ENCODE assay signal across 1 cellular context in the genomic region with DNA sequence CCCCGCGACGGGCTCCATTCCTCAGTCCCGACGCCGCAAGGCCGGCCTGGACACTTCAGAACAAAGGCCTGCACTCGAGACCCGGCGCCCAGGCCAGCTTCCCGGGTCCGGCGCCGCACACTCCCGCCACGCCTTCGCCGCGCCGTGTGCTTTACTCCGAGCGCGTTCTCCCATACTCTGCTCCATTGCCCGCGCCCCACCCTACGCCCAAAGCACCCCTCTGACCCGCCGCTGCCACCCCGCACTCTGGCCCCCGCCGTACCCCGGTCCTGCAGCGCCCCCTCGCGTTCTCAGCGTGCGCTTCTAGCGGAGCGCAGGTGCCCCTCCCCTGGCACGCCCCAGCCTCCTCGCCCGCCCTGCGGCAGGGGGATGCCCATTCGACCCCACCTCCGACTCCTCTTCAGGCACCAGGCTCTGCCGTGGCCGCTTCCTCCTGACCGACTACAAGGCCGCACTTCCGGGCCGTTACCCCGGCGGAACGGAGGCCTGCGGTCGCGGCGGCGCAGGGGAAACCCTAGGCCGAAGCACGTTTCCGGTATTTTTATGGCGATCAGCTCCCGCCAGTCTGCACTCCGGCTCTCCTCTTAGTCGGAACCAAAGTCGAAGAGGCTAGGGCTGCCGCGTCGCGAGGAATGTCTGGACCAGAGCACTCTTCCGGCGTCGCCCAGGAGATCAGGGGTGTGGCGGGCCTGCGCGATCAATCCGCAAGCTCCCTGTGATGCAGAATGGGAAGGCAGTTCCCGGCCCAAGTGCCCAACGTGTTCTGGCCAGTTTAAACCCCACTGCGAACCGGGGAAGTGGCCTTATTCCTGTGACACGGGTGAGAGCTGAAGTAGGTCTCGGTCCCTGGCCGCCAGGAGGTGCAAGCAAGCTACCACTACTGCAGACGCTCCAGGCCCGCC.
A peak's percentile ranks its signal among the peaks of the same experiment; 100 is the strongest.
TF ChIP-seq lines count a peak whose summit lies in the region.

A gene (minus strand): TSS at position 456 of the 902 bp plus-strand sequence. CDS start 2,137 bp downstream, outside the sequence.

TF ChIP-seq in WTC11, 78 proteins besides CTCF, POLR2A, EP300 and RAD21 (continued from another document and continues in another):
- TF ChIP-seq JAZF1 (CRISPR knock-in tag; IDR thresholded peaks at IDR 0.05) (no peak), ZNF423 (CRISPR knock-in tag; IDR thresholded peaks at IDR 0.05) (no peak), GTF2I (CRISPR knock-in tag; conservative IDR thresholded peaks at IDR 0.05) (no peak; the same call in 1 of the 2 replicates), CBFB (CRISPR knock-in tag; IDR thresholded peaks at IDR 0.05; ENCODE audit: low read depth) (peak; percentile 96; the same call in 1 of the 2 replicates), IRF2 (CRISPR knock-in tag; IDR thresholded peaks at IDR 0.05; ENCODE audit: borderline replicate concordance, low read depth) (no peak), RORB (CRISPR knock-in tag; IDR thresholded peaks at IDR 0.05) (no peak), SMAD4 (CRISPR knock-in tag; IDR thresholded peaks at IDR 0.05) (0 out of 2 replicates have a peak, but pooled peaks have one; percentile 41), SP1 (CRISPR knock-in tag; conservative IDR thresholded peaks at IDR 0.05) (peak; percentile 94), SMAD3 (CRISPR knock-in tag; IDR thresholded peaks at IDR 0.05; ENCODE audit: borderline replicate concordance) (peak; percentile 79), NFE2L1 (CRISPR knock-in tag; IDR thresholded peaks at IDR 0.05) (peak; percentile 96), ZNF263 (CRISPR knock-in tag; IDR thresholded peaks at IDR 0.05; ENCODE audit: low read depth) (0 out of 2 replicates have a peak, but pooled peaks have one; percentile 19), ZNF396 (CRISPR knock-in tag; IDR thresholded peaks at IDR 0.05; ENCODE audit: borderline replicate concordance) (no peak), MXD4 (CRISPR knock-in tag; IDR thresholded peaks at IDR 0.05; ENCODE audit: borderline replicate concordance) (no peak), ESRRA (CRISPR knock-in tag; IDR thresholded peaks at IDR 0.05; ENCODE audit: borderline replicate concordance) (0 out of 2 replicates have a peak, but pooled peaks have one; percentile 14), TEAD1 (CRISPR knock-in tag; IDR thresholded peaks at IDR 0.05) (peak; percentile 88), ZNF138 (CRISPR knock-in tag; conservative IDR thresholded peaks at IDR 0.05) (0 out of 2 replicates have a peak, but pooled peaks have one; percentile 38), ELF4 (CRISPR knock-in tag; IDR thresholded peaks at IDR 0.05; ENCODE audit: low read depth) (no peak), ZNF219 (CRISPR knock-in tag; IDR thresholded peaks at IDR 0.05; ENCODE audit: borderline replicate concordance) (no peak), CREB1 (CRISPR knock-in tag; IDR thresholded peaks at IDR 0.05) (peak; percentile 92; the same call in 1 of the 2 replicates), ZBTB21 (CRISPR knock-in tag; IDR thresholded peaks at IDR 0.05; ENCODE audit: borderline replicate concordance) (peak; percentile 56; the same call in 1 of the 2 replicates), JUN (CRISPR knock-in tag; IDR thresholded peaks at IDR 0.05) (no peak), NFATC4 (CRISPR knock-in tag; IDR thresholded peaks at IDR 0.05) (no peak), FOXP1 (CRISPR knock-in tag; IDR thresholded peaks at IDR 0.05; ENCODE audit: borderline replicate concordance) (peak; percentile 95), GRHL2 (CRISPR knock-in tag; IDR thresholded peaks at IDR 0.05; ENCODE audit: insufficient replicate concordance, severe bottlenecking) (no peak)
- TF ChIP-seq, protein P1, sequence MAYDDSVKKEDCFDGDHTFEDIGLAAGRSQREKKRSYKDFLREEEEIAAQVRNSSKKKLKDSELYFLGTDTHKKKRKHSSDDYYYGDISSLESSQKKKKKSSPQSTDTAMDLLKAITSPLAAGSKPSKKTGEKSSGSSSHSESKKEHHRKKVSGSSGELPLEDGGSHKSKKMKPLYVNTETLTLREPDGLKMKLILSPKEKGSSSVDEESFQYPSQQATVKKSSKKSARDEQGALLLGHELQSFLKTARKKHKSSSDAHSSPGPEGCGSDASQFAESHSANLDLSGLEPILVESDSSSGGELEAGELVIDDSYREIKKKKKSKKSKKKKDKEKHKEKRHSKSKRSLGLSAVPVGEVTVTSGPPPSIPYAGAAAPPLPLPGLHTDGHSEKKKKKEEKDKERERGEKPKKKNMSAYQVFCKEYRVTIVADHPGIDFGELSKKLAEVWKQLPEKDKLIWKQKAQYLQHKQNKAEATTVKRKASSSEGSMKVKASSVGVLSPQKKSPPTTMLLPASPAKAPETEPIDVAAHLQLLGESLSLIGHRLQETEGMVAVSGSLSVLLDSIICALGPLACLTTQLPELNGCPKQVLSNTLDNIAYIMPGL (CRISPR knock-in tag; IDR thresholded peaks at IDR 0.05) = peak; percentile 94
- TF ChIP-seq, protein P2, sequence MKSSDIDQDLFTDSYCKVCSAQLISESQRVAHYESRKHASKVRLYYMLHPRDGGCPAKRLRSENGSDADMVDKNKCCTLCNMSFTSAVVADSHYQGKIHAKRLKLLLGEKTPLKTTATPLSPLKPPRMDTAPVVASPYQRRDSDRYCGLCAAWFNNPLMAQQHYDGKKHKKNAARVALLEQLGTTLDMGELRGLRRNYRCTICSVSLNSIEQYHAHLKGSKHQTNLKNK (CRISPR knock-in tag; IDR thresholded peaks at IDR 0.05) = 0 out of 2 replicates have a peak, but pooled peaks have one; percentile 4
- TF ChIP-seq, protein P3, sequence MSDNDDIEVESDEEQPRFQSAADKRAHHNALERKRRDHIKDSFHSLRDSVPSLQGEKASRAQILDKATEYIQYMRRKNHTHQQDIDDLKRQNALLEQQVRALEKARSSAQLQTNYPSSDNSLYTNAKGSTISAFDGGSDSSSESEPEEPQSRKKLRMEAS (CRISPR knock-in tag; IDR thresholded peaks at IDR 0.05) = peak; percentile 86
- TF ChIP-seq, protein P4, sequence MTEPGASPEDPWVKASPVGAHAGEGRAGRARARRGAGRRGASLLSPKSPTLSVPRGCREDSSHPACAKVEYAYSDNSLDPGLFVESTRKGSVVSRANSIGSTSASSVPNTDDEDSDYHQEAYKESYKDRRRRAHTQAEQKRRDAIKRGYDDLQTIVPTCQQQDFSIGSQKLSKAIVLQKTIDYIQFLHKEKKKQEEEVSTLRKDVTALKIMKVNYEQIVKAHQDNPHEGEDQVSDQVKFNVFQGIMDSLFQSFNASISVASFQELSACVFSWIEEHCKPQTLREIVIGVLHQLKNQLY (CRISPR knock-in tag; IDR thresholded peaks at IDR 0.05) = 0 out of 2 replicates have a peak, but pooled peaks have one; percentile 30
- TF ChIP-seq, protein P5, sequence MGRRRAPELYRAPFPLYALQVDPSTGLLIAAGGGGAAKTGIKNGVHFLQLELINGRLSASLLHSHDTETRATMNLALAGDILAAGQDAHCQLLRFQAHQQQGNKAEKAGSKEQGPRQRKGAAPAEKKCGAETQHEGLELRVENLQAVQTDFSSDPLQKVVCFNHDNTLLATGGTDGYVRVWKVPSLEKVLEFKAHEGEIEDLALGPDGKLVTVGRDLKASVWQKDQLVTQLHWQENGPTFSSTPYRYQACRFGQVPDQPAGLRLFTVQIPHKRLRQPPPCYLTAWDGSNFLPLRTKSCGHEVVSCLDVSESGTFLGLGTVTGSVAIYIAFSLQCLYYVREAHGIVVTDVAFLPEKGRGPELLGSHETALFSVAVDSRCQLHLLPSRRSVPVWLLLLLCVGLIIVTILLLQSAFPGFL (CRISPR knock-in tag; IDR thresholded peaks at IDR 0.05; ENCODE audit: borderline replicate concordance) = no peak
- TF ChIP-seq, protein P6, sequence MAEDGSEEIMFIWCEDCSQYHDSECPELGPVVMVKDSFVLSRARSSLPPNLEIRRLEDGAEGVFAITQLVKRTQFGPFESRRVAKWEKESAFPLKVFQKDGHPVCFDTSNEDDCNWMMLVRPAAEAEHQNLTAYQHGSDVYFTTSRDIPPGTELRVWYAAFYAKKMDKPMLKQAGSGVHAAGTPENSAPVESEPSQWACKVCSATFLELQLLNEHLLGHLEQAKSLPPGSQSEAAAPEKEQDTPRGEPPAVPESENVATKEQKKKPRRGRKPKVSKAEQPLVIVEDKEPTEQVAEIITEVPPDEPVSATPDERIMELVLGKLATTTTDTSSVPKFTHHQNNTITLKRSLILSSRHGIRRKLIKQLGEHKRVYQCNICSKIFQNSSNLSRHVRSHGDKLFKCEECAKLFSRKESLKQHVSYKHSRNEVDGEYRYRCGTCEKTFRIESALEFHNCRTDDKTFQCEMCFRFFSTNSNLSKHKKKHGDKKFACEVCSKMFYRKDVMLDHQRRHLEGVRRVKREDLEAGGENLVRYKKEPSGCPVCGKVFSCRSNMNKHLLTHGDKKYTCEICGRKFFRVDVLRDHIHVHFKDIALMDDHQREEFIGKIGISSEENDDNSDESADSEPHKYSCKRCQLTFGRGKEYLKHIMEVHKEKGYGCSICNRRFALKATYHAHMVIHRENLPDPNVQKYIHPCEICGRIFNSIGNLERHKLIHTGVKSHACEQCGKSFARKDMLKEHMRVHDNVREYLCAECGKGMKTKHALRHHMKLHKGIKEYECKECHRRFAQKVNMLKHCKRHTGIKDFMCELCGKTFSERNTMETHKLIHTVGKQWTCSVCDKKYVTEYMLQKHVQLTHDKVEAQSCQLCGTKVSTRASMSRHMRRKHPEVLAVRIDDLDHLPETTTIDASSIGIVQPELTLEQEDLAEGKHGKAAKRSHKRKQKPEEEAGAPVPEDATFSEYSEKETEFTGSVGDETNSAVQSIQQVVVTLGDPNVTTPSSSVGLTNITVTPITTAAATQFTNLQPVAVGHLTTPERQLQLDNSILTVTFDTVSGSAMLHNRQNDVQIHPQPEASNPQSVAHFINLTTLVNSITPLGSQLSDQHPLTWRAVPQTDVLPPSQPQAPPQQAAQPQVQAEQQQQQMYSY (CRISPR knock-in tag; IDR thresholded peaks at IDR 0.05) = no peak
- TF ChIP-seq, protein P7, sequence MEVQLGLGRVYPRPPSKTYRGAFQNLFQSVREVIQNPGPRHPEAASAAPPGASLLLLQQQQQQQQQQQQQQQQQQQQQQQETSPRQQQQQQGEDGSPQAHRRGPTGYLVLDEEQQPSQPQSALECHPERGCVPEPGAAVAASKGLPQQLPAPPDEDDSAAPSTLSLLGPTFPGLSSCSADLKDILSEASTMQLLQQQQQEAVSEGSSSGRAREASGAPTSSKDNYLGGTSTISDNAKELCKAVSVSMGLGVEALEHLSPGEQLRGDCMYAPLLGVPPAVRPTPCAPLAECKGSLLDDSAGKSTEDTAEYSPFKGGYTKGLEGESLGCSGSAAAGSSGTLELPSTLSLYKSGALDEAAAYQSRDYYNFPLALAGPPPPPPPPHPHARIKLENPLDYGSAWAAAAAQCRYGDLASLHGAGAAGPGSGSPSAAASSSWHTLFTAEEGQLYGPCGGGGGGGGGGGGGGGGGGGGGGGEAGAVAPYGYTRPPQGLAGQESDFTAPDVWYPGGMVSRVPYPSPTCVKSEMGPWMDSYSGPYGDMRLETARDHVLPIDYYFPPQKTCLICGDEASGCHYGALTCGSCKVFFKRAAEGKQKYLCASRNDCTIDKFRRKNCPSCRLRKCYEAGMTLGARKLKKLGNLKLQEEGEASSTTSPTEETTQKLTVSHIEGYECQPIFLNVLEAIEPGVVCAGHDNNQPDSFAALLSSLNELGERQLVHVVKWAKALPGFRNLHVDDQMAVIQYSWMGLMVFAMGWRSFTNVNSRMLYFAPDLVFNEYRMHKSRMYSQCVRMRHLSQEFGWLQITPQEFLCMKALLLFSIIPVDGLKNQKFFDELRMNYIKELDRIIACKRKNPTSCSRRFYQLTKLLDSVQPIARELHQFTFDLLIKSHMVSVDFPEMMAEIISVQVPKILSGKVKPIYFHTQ (CRISPR knock-in tag; IDR thresholded peaks at IDR 0.05) = no peak
- TF ChIP-seq, protein P8, sequence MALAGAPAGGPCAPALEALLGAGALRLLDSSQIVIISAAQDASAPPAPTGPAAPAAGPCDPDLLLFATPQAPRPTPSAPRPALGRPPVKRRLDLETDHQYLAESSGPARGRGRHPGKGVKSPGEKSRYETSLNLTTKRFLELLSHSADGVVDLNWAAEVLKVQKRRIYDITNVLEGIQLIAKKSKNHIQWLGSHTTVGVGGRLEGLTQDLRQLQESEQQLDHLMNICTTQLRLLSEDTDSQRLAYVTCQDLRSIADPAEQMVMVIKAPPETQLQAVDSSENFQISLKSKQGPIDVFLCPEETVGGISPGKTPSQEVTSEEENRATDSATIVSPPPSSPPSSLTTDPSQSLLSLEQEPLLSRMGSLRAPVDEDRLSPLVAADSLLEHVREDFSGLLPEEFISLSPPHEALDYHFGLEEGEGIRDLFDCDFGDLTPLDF (CRISPR knock-in tag; IDR thresholded peaks at IDR 0.05) = peak; percentile 75
- TF ChIP-seq, protein P9, sequence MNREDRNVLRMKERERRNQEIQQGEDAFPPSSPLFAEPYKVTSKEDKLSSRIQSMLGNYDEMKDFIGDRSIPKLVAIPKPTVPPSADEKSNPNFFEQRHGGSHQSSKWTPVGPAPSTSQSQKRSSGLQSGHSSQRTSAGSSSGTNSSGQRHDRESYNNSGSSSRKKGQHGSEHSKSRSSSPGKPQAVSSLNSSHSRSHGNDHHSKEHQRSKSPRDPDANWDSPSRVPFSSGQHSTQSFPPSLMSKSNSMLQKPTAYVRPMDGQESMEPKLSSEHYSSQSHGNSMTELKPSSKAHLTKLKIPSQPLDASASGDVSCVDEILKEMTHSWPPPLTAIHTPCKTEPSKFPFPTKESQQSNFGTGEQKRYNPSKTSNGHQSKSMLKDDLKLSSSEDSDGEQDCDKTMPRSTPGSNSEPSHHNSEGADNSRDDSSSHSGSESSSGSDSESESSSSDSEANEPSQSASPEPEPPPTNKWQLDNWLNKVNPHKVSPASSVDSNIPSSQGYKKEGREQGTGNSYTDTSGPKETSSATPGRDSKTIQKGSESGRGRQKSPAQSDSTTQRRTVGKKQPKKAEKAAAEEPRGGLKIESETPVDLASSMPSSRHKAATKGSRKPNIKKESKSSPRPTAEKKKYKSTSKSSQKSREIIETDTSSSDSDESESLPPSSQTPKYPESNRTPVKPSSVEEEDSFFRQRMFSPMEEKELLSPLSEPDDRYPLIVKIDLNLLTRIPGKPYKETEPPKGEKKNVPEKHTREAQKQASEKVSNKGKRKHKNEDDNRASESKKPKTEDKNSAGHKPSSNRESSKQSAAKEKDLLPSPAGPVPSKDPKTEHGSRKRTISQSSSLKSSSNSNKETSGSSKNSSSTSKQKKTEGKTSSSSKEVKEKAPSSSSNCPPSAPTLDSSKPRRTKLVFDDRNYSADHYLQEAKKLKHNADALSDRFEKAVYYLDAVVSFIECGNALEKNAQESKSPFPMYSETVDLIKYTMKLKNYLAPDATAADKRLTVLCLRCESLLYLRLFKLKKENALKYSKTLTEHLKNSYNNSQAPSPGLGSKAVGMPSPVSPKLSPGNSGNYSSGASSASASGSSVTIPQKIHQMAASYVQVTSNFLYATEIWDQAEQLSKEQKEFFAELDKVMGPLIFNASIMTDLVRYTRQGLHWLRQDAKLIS (CRISPR knock-in tag; IDR thresholded peaks at IDR 0.05; ENCODE audit: borderline replicate concordance) = no peak; the same call in 1 of the 2 replicates
- TF ChIP-seq, protein P10, sequence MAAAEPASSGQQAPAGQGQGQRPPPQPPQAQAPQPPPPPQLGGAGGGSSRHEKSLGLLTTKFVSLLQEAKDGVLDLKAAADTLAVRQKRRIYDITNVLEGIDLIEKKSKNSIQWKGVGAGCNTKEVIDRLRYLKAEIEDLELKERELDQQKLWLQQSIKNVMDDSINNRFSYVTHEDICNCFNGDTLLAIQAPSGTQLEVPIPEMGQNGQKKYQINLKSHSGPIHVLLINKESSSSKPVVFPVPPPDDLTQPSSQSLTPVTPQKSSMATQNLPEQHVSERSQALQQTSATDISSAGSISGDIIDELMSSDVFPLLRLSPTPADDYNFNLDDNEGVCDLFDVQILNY (CRISPR knock-in tag; IDR thresholded peaks at IDR 0.05) = peak; percentile 75; the same call in 1 of the 2 replicates
